In the genomic region with DNA sequence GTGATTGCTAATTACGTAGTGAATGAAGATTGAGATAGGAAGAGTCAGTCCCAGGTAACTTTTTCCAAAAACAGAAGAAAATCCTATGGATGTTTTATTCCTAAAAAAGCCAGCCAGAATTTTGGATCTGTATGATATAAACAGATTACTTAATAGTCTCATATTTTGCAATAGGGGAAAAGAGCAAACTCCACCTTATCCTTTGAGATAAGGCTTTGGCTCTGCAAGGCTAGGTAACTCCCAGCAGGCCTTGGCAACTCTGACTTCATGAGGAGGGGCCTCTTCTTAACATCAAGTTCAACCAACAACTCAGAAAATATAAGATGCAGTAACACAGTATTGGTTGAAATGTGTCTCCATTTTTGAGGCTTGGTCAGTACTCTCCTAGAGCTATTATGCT, we compare ENCODE assay signal across 13 cellular contexts.
DNase-seq lines count a peak whose midpoint lies in the region; ATAC-seq and TF ChIP-seq lines count a peak whose summit lies in the region.
"Had no signal": no experiment of that assay in that cellular context is flagged by ENCODE, and none has a peak within 500 bp of the region (broad histone marks: within the 10 kb centered on the region; RNA-seq: fewer than 3 reads in every experiment).

No MANE protein-coding gene starts in this region.

- H4K8ac ChIP-seq in IMR-90 (ENCODE audit: low read depth in 2 of 2, low read length in 2 of 2), result no peak overlapping the region

- no peak overlapping the region; the same call in 1 of the 2 replicates for H4K91ac ChIP-seq in IMR-90 (ENCODE audit: insufficient read depth, low read depth, low read length)

- H4K20me1 ChIP-seq in IMR-90 (ENCODE audit: insufficient read depth, low read length), result peaks cover 8% of the 10 kb centered on the region; the same call in 1 of the 2 replicates
- H4K20me1 ChIP-seq: BLaER1 had no signal

- H3K79me1 ChIP-seq in IMR-90 (ENCODE audit: low read depth in 1 of 2, low read length in 2 of 2), result peaks cover 26 to 61% of the 10 kb centered on the region in 2 experiments

- intact Hi-C loops in IMR-90 (cut with micrococcal nuclease), result no loop called here
- intact Hi-C loops in right lobe of liver (cut with DNase I), result no loop called here
- intact Hi-C loops in upper lobe of right lung (cut with DNase I), result no loop called here

- H3K18ac ChIP-seq in IMR-90 (ENCODE audit: low read depth, low read length), result peak overlapping the region; percentile 25; the same call in 1 of the 2 replicates

- TF ChIP-seq POLR2A in IMR-90 (IDR thresholded peaks at IDR 0.05; ENCODE audit: low read depth, low read length), result no peak
- no peak for TF ChIP-seq POLR2A in right lobe of liver (IDR thresholded peaks at IDR 0.05)

- H2AK9ac ChIP-seq in IMR-90 (replicated peaks; ENCODE audit: low read depth, low read length, poor library complexity), result no peak overlapping the region

- no TSS peak for BruUV-seq in IMR-90 (replicated peaks; lab: Mats Ljungman, UMichigan)

- H3K27ac Mint-ChIP-seq in WTC11, result no peak overlapping the region
- H3K27ac Mint-ChIP-seq: CD4-positive, CD25-positive, alpha-beta regulatory T cell had no signal

- no peaks in the 10 kb centered on the region for H3K9me3 Mint-ChIP-seq in WTC11

- no peak overlapping the region; the same call in 2 of the 3 replicates for H2BK15ac ChIP-seq in IMR-90 (ENCODE audit: low read depth, low read length)

- peaks cover 13% of the 10 kb centered on the region for H3K4me1 Mint-ChIP-seq in WTC11

- H2AK5ac ChIP-seq in IMR-90 (ENCODE audit: low read depth, low read length), result no peak overlapping the region

- H3K9ac ChIP-seq in IMR-90 (ENCODE audit: low read depth, low read length), result no peak overlapping the region
- H3K9ac ChIP-seq: BLaER1 had no signal

- H3K27me3 ChIP-seq in IMR-90 (ENCODE audit: control insufficient read depth, insufficient read depth, low read length), result no peaks in the 10 kb centered on the region
- no peaks in the 10 kb centered on the region for H3K27me3 ChIP-seq in right lobe of liver
- no peaks in the 10 kb centered on the region for H3K27me3 ChIP-seq in upper lobe of right lung
- H3K27me3 ChIP-seq: BLaER1 had no signal

- H3K9me3 ChIP-seq in IMR-90 (ENCODE audit: control insufficient read depth, insufficient read depth, low read length) (no peaks in the 10 kb centered on the region), right lobe of liver (no peaks in the 10 kb centered on the region), upper lobe of right lung (no peaks in the 10 kb centered on the region)
- H3K9me3 ChIP-seq: BLaER1, HAP-1 had no signal

- H3K27ac ChIP-seq in IMR-90 (ENCODE audit: insufficient read depth, low read length) (no peak overlapping the region), right lobe of liver (peak overlapping the region; percentile 20 to 89 (median 81)), upper lobe of right lung (no peak overlapping the region)
- H3K27ac ChIP-seq: BLaER1 had no signal

- H2BK5ac ChIP-seq in IMR-90 (ENCODE audit: low read depth, low read length, poor library complexity, severe bottlenecking), result peak overlapping the region; percentile 21

- in situ Hi-C loops in IMR-90 (cut with MboI; ENCODE audit: low sequenced_read_pairs), result no loop called here

- TF ChIP-seq RAD21 in IMR-90 (IDR thresholded peaks at IDR 0.05; ENCODE audit: low read length), result no peak

- no peak overlapping the region for H4K5ac ChIP-seq in IMR-90 (ENCODE audit: low read depth, low read length)

- POLR2A ChIA-PET in IMR-90 (lab: Charles Lee; ENCODE audit: unreplicated experiment), result no interaction called here
- POLR2A ChIA-PET in WTC11 (lab: Charles Lee), result no interaction called here

- H3K36me3 Mint-ChIP-seq in WTC11, result no peaks in the 10 kb centered on the region
- H3K36me3 Mint-ChIP-seq: CD4-positive, CD25-positive, alpha-beta regulatory T cell had no signal

- H3K36me3 ChIP-seq in IMR-90 (ENCODE audit: control insufficient read depth, insufficient read depth, low read length) (peaks cover 8% of the 10 kb centered on the region), right lobe of liver (no peaks in the 10 kb centered on the region), upper lobe of right lung (no peaks in the 10 kb centered on the region)
- H3K36me3 ChIP-seq: BLaER1, HAP-1 had no signal

- H3K4me2 ChIP-seq in IMR-90 (ENCODE audit: low read depth, low read length), result no peak overlapping the region
- H3K4me2 ChIP-seq: BLaER1 had no signal

- no CpG with 5 or more reads among the region's 1 CpG for WGBS in IMR-90 (ENCODE audit: extremely low coverage in 2 of 2, insufficient read length in 1 of 2), 2 experiments
- WGBS in right lobe of liver (ENCODE audit: insufficient coverage, low coverage, low lambda C conversion rate, missing lambda C conversion rate), result 35% methylated on average over 1 of the region's 1 CpG

- ATAC-seq in IMR-90 (ENCODE audit: low read depth), result no peak
- ATAC-seq in right lobe of liver, result peak; percentile 89 to 95 (median 91)
- peak; percentile 46 for ATAC-seq in upper lobe of right lung
- no peak for ATAC-seq in HG02973 (IDR thresholded peaks at IDR 0.05; ENCODE audit: unreplicated experiment)
- no peak for ATAC-seq in GM21447 (IDR thresholded peaks at IDR 0.05; ENCODE audit: unreplicated experiment)
- ATAC-seq in WTC11, result no peak

- no peak overlapping the region for H3K4ac ChIP-seq in IMR-90 (ENCODE audit: low read depth, low read length)

- H3K23ac ChIP-seq in IMR-90 (ENCODE audit: low read depth, low read length), result no peak overlapping the region

- CTCF ChIA-PET in IMR-90 (lab: Yijun Ruan, JAX), result interaction anchor here (0.5 kb wide), 1 partner anchor 585 kb away, joined by 3 read pairs; no protein-coding TSS in a partner anchor
- CTCF ChIA-PET in WTC11 (lab: Charles Lee), result no interaction called here

- no peak overlapping the region for H3K56ac ChIP-seq in IMR-90 (ENCODE audit: extremely low read depth, insufficient read depth, low read length)

- no peak overlapping the region for H3K4me3 Mint-ChIP-seq in WTC11
- H3K4me3 Mint-ChIP-seq: CD4-positive, CD25-positive, alpha-beta regulatory T cell had no signal

- no peak overlapping the region for H2AFZ ChIP-seq in IMR-90 (replicated peaks; ENCODE audit: low read length, poor library complexity)

- TF ChIP-seq CTCF in IMR-90 (conservative IDR thresholded peaks at IDR 0.05; ENCODE audit: low read depth, low read length) (no peak), fibroblast of the aortic adventitia (IDR thresholded peaks at IDR 0.05; ENCODE audit: insufficient read depth, low read length) (no peak), right lobe of liver (IDR thresholded peaks at IDR 0.05) (no peak), upper lobe of right lung (IDR thresholded peaks at IDR 0.05) (no peak), WTC11 (IDR thresholded peaks at IDR 0.05) (no peak)

- H3K4me3 ChIP-seq in IMR-90 (ENCODE audit: insufficient read depth, low read depth, low read length) (no peak overlapping the region), fibroblast of the aortic adventitia (ENCODE audit: low read depth, low read length) (no peak overlapping the region), right lobe of liver (no peak overlapping the region), upper lobe of right lung (no peak overlapping the region)
- H3K4me3 ChIP-seq: BLaER1, HAP-1 had no signal

- no peak overlapping the region for H2BK20ac ChIP-seq in IMR-90 (ENCODE audit: low read depth, low read length)

- H3K4me1 ChIP-seq in IMR-90 (ENCODE audit: control insufficient read depth, insufficient read depth, low read length) (peaks cover 17% of the 10 kb centered on the region), right lobe of liver (peaks cover 0 to 26% (median 13%) of the 10 kb centered on the region in 4 donors), upper lobe of right lung (peaks cover 13% of the 10 kb centered on the region)
- H3K4me1 ChIP-seq: BLaER1, HAP-1 had no signal

- no peak overlapping the region for H3K14ac ChIP-seq in IMR-90 (replicated peaks; ENCODE audit: low read depth, low read length)

- peak overlapping the region; percentile 3; the same call in 1 of the 2 replicates for H2BK120ac ChIP-seq in IMR-90 (ENCODE audit: low read depth, low read length)

- dilution Hi-C loops in IMR-90 (cut with HindIII; ENCODE audit: low sequenced_read_pairs, unreplicated experiment), result no loop called here

- H3K27me3 Mint-ChIP-seq in WTC11 (ENCODE audit: low read depth), result no peaks in the 10 kb centered on the region

- DNase-seq in IMR-90, result no peak
- peak; percentile 34 for DNase-seq in fibroblast of the aortic adventitia (ENCODE audit: low read depth)
- DNase-seq in right lobe of liver, result peak; percentile 25 to 75 (median 64)
- DNase-seq in upper lobe of right lung, result no peak
- DNase-seq in cerebellar nuclear complex (lab: John Stamatoyannopoulos, UW), result no peak
- DNase-seq in WTC11 (ENCODE audit: low spot score), result no peak
- DNase-seq: AML-193; CD4-positive, CD25-positive, alpha-beta regulatory T cell; DMS79 treated with DMSO at 0.1 percent for 48 hours had no signal

- H3K9me1 ChIP-seq in IMR-90 (ENCODE audit: insufficient read depth, low read length), result peaks cover 14% of the 10 kb centered on the region

TF ChIP-seq in IMR-90, 13 proteins besides CTCF, POLR2A, EP300 and RAD21 (continues in another document):
- TF ChIP-seq FOS (IDR thresholded peaks at IDR 0.05; ENCODE audit: low read depth, low read length), result no peak
- TF ChIP-seq CEBPB (IDR thresholded peaks at IDR 0.05; ENCODE audit: low read depth, low read length), result no peak
- TF ChIP-seq RCOR1 (IDR thresholded peaks at IDR 0.05; ENCODE audit: insufficient replicate concordance, low read length), result no peak
- no peak for TF ChIP-seq BHLHE40 (IDR thresholded peaks at IDR 0.05; ENCODE audit: low read depth, low read length)
- TF ChIP-seq MAZ (IDR thresholded peaks at IDR 0.05; ENCODE audit: borderline replicate concordance, low read depth, low read length), result no peak

TF ChIP-seq in WTC11, 78 proteins besides CTCF, POLR2A, EP300 and RAD21 (continues in another document):
- no peak for TF ChIP-seq CBFB (CRISPR knock-in tag; IDR thresholded peaks at IDR 0.05; ENCODE audit: low read depth)
- TF ChIP-seq TP53 (CRISPR knock-in tag; IDR thresholded peaks at IDR 0.05), result no peak
- TF ChIP-seq ATF1 (CRISPR knock-in tag; IDR thresholded peaks at IDR 0.05), result no peak
- no peak for TF ChIP-seq IRF2 (CRISPR knock-in tag; IDR thresholded peaks at IDR 0.05; ENCODE audit: borderline replicate concordance, low read depth)
- TF ChIP-seq ZNF263 (CRISPR knock-in tag; IDR thresholded peaks at IDR 0.05; ENCODE audit: low read depth), result no peak
- TF ChIP-seq, protein P1, sequence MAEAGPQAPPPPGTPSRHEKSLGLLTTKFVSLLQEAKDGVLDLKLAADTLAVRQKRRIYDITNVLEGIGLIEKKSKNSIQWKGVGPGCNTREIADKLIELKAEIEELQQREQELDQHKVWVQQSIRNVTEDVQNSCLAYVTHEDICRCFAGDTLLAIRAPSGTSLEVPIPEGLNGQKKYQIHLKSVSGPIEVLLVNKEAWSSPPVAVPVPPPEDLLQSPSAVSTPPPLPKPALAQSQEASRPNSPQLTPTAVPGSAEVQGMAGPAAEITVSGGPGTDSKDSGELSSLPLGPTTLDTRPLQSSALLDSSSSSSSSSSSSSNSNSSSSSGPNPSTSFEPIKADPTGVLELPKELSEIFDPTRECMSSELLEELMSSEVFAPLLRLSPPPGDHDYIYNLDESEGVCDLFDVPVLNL (CRISPR knock-in tag; IDR thresholded peaks at IDR 0.05; ENCODE audit: borderline replicate concordance, low read depth), result no peak
- TF ChIP-seq ZNF423 (CRISPR knock-in tag; IDR thresholded peaks at IDR 0.05), result no peak

Comparison
In these comparisons a context has a peak if more than half of its experiments do, and no peak if none do; other contexts are left out.
1. ATAC-seq: peak in right lobe of liver (4 of 4) and upper lobe of right lung (single experiment); none in IMR-90 (single experiment), HG02973 (single experiment), GM21447 (single experiment) and WTC11 (single experiment).
2. DNase-seq: peak in fibroblast of the aortic adventitia (single experiment) and right lobe of liver (3 of 3); none in IMR-90 (single experiment), upper lobe of right lung (single experiment), cerebellar nuclear complex (0 of 2) and WTC11 (single experiment).
3. H3K27ac ChIP-seq: peak in right lobe of liver (3 of 3); none in IMR-90 (single experiment) and upper lobe of right lung (single experiment).